ENCODE assay signal across 10 cellular contexts in genomic region chr10:102435098-102435497, GRCh38. TPM values are rescaled to one million over a fixed set of nuclear protein-coding genes. Genes with fewer than 3 reads are reported as not detected.
A peak's percentile ranks its signal among the peaks of the same experiment; 100 is the strongest.
DNase-seq lines count a peak whose midpoint lies in the region; ATAC-seq and TF ChIP-seq lines count a peak whose summit lies in the region.
"Had no signal": no experiment of that assay in that cellular context is flagged by ENCODE, and none has a peak within 500 bp of the region (broad histone marks: within the 10 kb centered on the region; RNA-seq: fewer than 3 reads in every experiment).

No MANE protein-coding gene starts in this region.

- TF ChIP-seq CTCF in thoracic aorta (IDR thresholded peaks at IDR 0.05), result no peak
- no peak for TF ChIP-seq CTCF in Calu3 (IDR thresholded peaks at IDR 0.05; ENCODE audit: unreplicated experiment)

- H3K27me3 Mint-ChIP-seq in activated T-cell treated with anti-CD3 and anti-CD28 coated beads, Interleukin-2, amount 50 U/mL, for 4 hours (ENCODE audit: low read depth), result no peaks in the 10 kb centered on the region
- H3K27me3 Mint-ChIP-seq in activated naive CD8-positive, alpha-beta T cell treated with anti-CD3 and anti-CD28 coated beads, Interleukin-2, amount 50 U/mL, for 24 hours, result no peaks in the 10 kb centered on the region
- H3K27me3 Mint-ChIP-seq in memory B cell (peaks cover 1% of the 10 kb centered on the region), Calu3 (ENCODE audit: unreplicated experiment) (peaks cover 27% of the 10 kb centered on the region)

- BruUV-seq in Calu3 (replicated peaks; lab: Mats Ljungman, UMichigan), result no TSS peak

- peak overlapping the region; percentile 79 for H3K4me3 Mint-ChIP-seq in activated T-cell treated with anti-CD3 and anti-CD28 coated beads, Interleukin-2, amount 50 U/mL, for 4 hours
- H3K4me3 Mint-ChIP-seq in activated naive CD8-positive, alpha-beta T cell treated with anti-CD3 and anti-CD28 coated beads, Interleukin-2, amount 50 U/mL, for 24 hours, result peak overlapping the region; percentile 85
- H3K4me3 Mint-ChIP-seq in memory B cell (peak overlapping the region; percentile 51), Calu3 (ENCODE audit: low read depth, unreplicated experiment) (no peak overlapping the region)

- H3K4me1 ChIP-seq in thoracic aorta (ENCODE audit: control insufficient read depth in 1 of 2, low read depth in 2 of 2), result peaks cover 16 to 29% of the 10 kb centered on the region in 2 donors

- CTCF ChIA-PET in Calu3 (lab: Charles Lee), result interaction anchor here (0.9 kb wide), 2 partner anchors 15 to 39 kb away, joined by 4 read pairs; partner anchors contain the start of genes FBXL15 and NFKB2

- no peak for DNase-seq in activated T-cell treated with anti-CD3 and anti-CD28 coated beads, Interleukin-2, amount 50 U/mL, for 4 hours
- DNase-seq in activated T-cell treated with anti-CD3 and anti-CD28 coated beads for 4 hours (no peak), memory B cell (ENCODE audit: low spot score in 2 of 2) (no peak), thoracic aorta (ENCODE audit: low spot score) (no peak), NCI-H1105 (lab: John Stamatoyannopoulos, UW) (no peak), Calu3 (no peak)
- DNase-seq in activated naive CD8-positive, alpha-beta T cell treated with anti-CD3 and anti-CD28 coated beads, Interleukin-2, amount 50 U/mL, for 24 hours, result no peak
- DNase-seq: gastrocnemius medialis had no signal

- H3K9me3 ChIP-seq in thoracic aorta, result no peaks in the 10 kb centered on the region
- H3K9me3 ChIP-seq: gastrocnemius medialis had no signal

- no peaks in the 10 kb centered on the region for H3K9me3 Mint-ChIP-seq in activated T-cell treated with anti-CD3 and anti-CD28 coated beads, Interleukin-2, amount 50 U/mL, for 4 hours
- no peaks in the 10 kb centered on the region for H3K9me3 Mint-ChIP-seq in activated naive CD8-positive, alpha-beta T cell treated with anti-CD3 and anti-CD28 coated beads, Interleukin-2, amount 50 U/mL, for 24 hours
- H3K9me3 Mint-ChIP-seq in memory B cell (no peaks in the 10 kb centered on the region), Calu3 (ENCODE audit: low read depth, unreplicated experiment) (no peaks in the 10 kb centered on the region)

- intact Hi-C loops in Calu3 (cut with micrococcal nuclease; ENCODE audit: unreplicated experiment), result no loop called here

- peak overlapping the region; percentile 62 for H3K4me3 ChIP-seq in thoracic aorta
- H3K4me3 ChIP-seq: gastrocnemius medialis had no signal

- peak overlapping the region; percentile 92 for H3K27ac Mint-ChIP-seq in activated naive CD8-positive, alpha-beta T cell treated with anti-CD3 and anti-CD28 coated beads, Interleukin-2, amount 50 U/mL, for 24 hours
- H3K27ac Mint-ChIP-seq in memory B cell, result no peak overlapping the region
- no peak overlapping the region for H3K27ac Mint-ChIP-seq in Calu3 (ENCODE audit: unreplicated experiment)

- peak overlapping the region in 1 of 2 donors; percentile 37 for H3K27ac ChIP-seq in thoracic aorta
- H3K27ac ChIP-seq: gastrocnemius medialis had no signal

- peaks cover 58% of the 10 kb centered on the region for H3K4me1 Mint-ChIP-seq in activated T-cell treated with anti-CD3 and anti-CD28 coated beads, Interleukin-2, amount 50 U/mL, for 4 hours (ENCODE audit: low read depth)
- peaks cover 61% of the 10 kb centered on the region for H3K4me1 Mint-ChIP-seq in activated naive CD8-positive, alpha-beta T cell treated with anti-CD3 and anti-CD28 coated beads, Interleukin-2, amount 50 U/mL, for 24 hours
- peaks cover 21% of the 10 kb centered on the region for H3K4me1 Mint-ChIP-seq in memory B cell
- peaks cover 24% of the 10 kb centered on the region for H3K4me1 Mint-ChIP-seq in Calu3 (ENCODE audit: low read depth, unreplicated experiment)

- no peaks in the 10 kb centered on the region for H3K36me3 ChIP-seq in thoracic aorta
- H3K36me3 ChIP-seq: gastrocnemius medialis had no signal

- H3K36me3 Mint-ChIP-seq in activated T-cell treated with anti-CD3 and anti-CD28 coated beads, Interleukin-2, amount 50 U/mL, for 4 hours (ENCODE audit: insufficient read depth), result no peaks in the 10 kb centered on the region
- peaks cover 14% of the 10 kb centered on the region for H3K36me3 Mint-ChIP-seq in activated naive CD8-positive, alpha-beta T cell treated with anti-CD3 and anti-CD28 coated beads, Interleukin-2, amount 50 U/mL, for 24 hours (ENCODE audit: low read depth)
- H3K36me3 Mint-ChIP-seq in memory B cell (no peaks in the 10 kb centered on the region), Calu3 (ENCODE audit: insufficient read depth, unreplicated experiment) (peaks cover 21% of the 10 kb centered on the region)

- H3K27me3 ChIP-seq in thoracic aorta (replicated peaks; ENCODE audit: insufficient read depth), result no peaks in the 10 kb centered on the region

- no peak for ATAC-seq in activated T-cell treated with anti-CD3 and anti-CD28 coated beads, Interleukin-2, amount 50 U/mL, for 4 hours
- no peak for ATAC-seq in activated naive CD8-positive, alpha-beta T cell treated with anti-CD3 and anti-CD28 coated beads, Interleukin-2, amount 50 U/mL, for 24 hours
- ATAC-seq in memory B cell (ENCODE audit: low read depth) (no peak), thoracic aorta (ENCODE audit: insufficient number of reproducible peaks, low FRiP score, low read depth) (no peak), HG03196 (IDR thresholded peaks at IDR 0.05; ENCODE audit: unreplicated experiment) (no peak)
- ATAC-seq: gastrocnemius medialis had no signal

RNA-seq across cellular contexts. Expression of gene CUEDC2, which starts 2.7 kb away (rescaled TPM):
- 10 to 100 TPM; 44.3 to 50.6 (median 45.3) TPM for total RNA-seq in activated T-cell treated with anti-CD3 and anti-CD28 coated beads, Interleukin-2, amount 50 U/mL, for 4 hours
- 10 to 100 TPM; 40.8 to 53.2 TPM for total RNA-seq in thoracic aorta
- 38.1 and 43.8 TPM in 2 replicates for total RNA-seq in Calu3 (2022)

RNA-seq across cellular contexts. Expression of gene FBXL15, which starts 14.5 kb away (rescaled TPM):
- 10 to 100 TPM; 16.5 to 17.7 (median 16.6) TPM for total RNA-seq in activated T-cell treated with anti-CD3 and anti-CD28 coated beads, Interleukin-2, amount 50 U/mL, for 4 hours
- total RNA-seq in thoracic aorta (10 to 100 TPM; 19.8 to 24.0 TPM), Calu3 (2022) (5.5 and 6.4 TPM in 2 replicates)

RNA-seq across cellular contexts. Expression of gene C10orf95, which starts 16.2 kb away (rescaled TPM):
- under 1 TPM; 0.27 to 0.96 (median 0.45) TPM for total RNA-seq in activated T-cell treated with anti-CD3 and anti-CD28 coated beads, Interleukin-2, amount 50 U/mL, for 4 hours
- total RNA-seq in thoracic aorta (not detected), Calu3 (2022) (0.57 and 0.59 TPM in 2 replicates)
- total RNA-seq: gastrocnemius medialis, occipital lobe had no signal

RNA-seq across cellular contexts. Expression of gene PSD, which starts 16.5 kb away (rescaled TPM):
- total RNA-seq in activated T-cell treated with anti-CD3 and anti-CD28 coated beads, Interleukin-2, amount 50 U/mL, for 4 hours, result 1 to 10 TPM; 2.3 to 4.6 (median 3.7) TPM
- under 1 TPM in 1 of 2 donors, not detected in 1; 0.21 TPM for total RNA-seq in thoracic aorta
- 0.34 and 0.35 TPM in 2 replicates for total RNA-seq in Calu3 (2022)

RNA-seq across cellular contexts. Expression of gene NFKB2, which starts 39.6 kb away (rescaled TPM):
- 100 to 1,000 TPM; 300 to 365 (median 302) TPM for total RNA-seq in activated T-cell treated with anti-CD3 and anti-CD28 coated beads, Interleukin-2, amount 50 U/mL, for 4 hours
- total RNA-seq in thoracic aorta, result 10 to 100 TPM; 26.8 to 40.9 TPM
- total RNA-seq in Calu3 (2022), result 64.7 and 72.9 TPM in 2 replicates
